Comparison of ENCODE assay signal across 1 cellular context in the genomic region with DNA sequence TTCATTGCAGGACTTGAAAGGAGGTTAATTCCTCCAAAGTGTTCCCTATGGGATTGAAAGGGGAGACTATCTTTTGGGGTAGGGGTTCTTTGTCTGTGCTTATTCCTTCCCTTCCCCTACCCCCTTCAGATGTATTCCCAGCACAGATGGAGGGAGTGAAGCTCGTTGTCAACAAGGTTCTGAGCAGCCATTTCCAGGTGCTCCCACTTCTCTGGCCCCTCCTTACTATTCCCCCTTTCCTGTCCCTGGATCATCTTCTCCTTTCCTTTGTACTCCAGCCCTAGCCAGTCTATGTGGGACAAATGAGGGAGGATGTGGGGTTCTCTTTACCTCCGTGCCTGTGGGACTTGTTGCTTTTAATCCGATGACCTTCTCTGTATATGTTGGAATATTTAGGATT.
TF ChIP-seq lines count a peak whose summit lies in the region.

No MANE protein-coding gene starts in this region.

TF ChIP-seq in H1, 55 proteins besides CTCF, POLR2A, EP300 and RAD21:
- TF ChIP-seq RFX5 (IDR thresholded peaks at IDR 0.05; ENCODE audit: borderline replicate concordance, low read depth, low read length), result no peak
- no peak for TF ChIP-seq BACH1 (IDR thresholded peaks at IDR 0.05; ENCODE audit: low read length)
- TF ChIP-seq RNF2 (IDR thresholded peaks at IDR 0.05; ENCODE audit: borderline replicate concordance, low read depth, low read length, missing control alignments, poor library complexity, severe bottlenecking), result no peak
- TF ChIP-seq SIRT6 (IDR thresholded peaks at IDR 0.05; ENCODE audit: low read length), result no peak
